In genomic region chr18:62088146-62088545, GRCh38 we compare ENCODE assay signal across 1 cellular context.
TF ChIP-seq lines count a peak whose summit lies in the region.

No MANE protein-coding gene starts in this region.

TF ChIP-seq in WTC11, 78 proteins besides CTCF, POLR2A, EP300 and RAD21 (continued from another document):
- TF ChIP-seq, protein P1, sequence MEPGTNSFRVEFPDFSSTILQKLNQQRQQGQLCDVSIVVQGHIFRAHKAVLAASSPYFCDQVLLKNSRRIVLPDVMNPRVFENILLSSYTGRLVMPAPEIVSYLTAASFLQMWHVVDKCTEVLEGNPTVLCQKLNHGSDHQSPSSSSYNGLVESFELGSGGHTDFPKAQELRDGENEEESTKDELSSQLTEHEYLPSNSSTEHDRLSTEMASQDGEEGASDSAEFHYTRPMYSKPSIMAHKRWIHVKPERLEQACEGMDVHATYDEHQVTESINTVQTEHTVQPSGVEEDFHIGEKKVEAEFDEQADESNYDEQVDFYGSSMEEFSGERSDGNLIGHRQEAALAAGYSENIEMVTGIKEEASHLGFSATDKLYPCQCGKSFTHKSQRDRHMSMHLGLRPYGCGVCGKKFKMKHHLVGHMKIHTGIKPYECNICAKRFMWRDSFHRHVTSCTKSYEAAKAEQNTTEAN (CRISPR knock-in tag; IDR thresholded peaks at IDR 0.05): no peak
